In the genomic region with DNA sequence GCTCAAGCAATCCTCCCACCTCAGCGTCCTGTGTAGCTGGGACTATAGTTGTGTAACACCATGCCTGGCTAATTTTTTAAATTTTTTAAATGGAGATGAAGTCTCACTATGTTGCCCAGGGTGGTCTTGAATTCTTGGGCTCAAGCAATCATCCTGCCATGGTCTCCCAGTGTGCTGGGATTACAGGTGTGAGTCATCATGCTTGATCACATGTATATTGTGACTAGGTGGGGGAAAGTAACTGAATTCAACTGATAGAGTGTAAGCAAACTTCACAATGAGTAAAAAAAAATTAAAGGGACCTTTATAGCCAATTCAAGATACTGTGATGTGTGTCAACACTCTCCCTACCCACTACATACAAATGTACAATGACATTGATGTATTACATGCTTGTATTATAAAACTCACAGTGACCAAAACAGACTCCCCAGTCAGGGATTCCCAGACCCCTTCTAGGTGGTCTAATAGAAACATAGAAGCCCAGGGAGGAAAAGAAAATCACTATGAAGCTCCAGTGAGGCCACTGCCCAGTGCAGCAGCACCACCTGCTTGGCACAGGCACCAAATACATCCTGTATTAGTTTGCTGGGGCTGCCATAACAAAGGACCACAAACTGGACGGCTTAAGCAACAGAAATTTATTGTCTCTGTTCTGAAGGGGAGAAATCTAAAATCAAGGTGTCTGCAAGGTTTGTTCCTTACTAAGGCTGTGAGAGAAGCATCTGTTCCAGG, we compare ENCODE assay signal across 19 cellular contexts. TPM values are rescaled to one million over a fixed set of nuclear protein-coding genes. Genes with fewer than 3 reads are reported as not detected.
DNase-seq lines count a peak whose midpoint lies in the region; ATAC-seq, FAIRE-seq and TF ChIP-seq lines count a peak whose summit lies in the region.
"Had no signal": no experiment of that assay in that cellular context is flagged by ENCODE, and none has a peak within 500 bp of the region (broad histone marks: within the 10 kb centered on the region; RNA-seq: fewer than 3 reads in every experiment).

No MANE protein-coding gene starts in this region.

- no peaks in the 10 kb centered on the region for H3K4me1 ChIP-seq in CD4-positive, alpha-beta memory T cell (ENCODE audit: insufficient read depth, low read length)
- no peaks in the 10 kb centered on the region for H3K4me1 ChIP-seq in foreskin keratinocyte
- H3K4me1 ChIP-seq: esophagus muscularis mucosa, sigmoid colon, testis had no signal

- ATAC-seq in activated T-helper 17 cell treated with anti-CD3 and anti-CD28 coated beads, Interleukin-2, amount 50 U/mL, for 72 hours (replicated peaks) = peak; percentile 43
- peak; percentile 49 for ATAC-seq in foreskin keratinocyte
- ATAC-seq in GM19324 (IDR thresholded peaks at IDR 0.05; ENCODE audit: low FRiP score, unreplicated experiment) = no peak
- ATAC-seq: left lobe of liver, PC-3 had no signal

- intact Hi-C loops in CD4-positive, alpha-beta memory T cell (cut with micrococcal nuclease) = no loop called here

- H3K9me3 Mint-ChIP-seq in CD4-positive, alpha-beta memory T cell = no peaks in the 10 kb centered on the region
- no peaks in the 10 kb centered on the region for H3K9me3 Mint-ChIP-seq in activated T-helper 17 cell treated with anti-CD3 and anti-CD28 coated beads, Interleukin-2, amount 50 U/mL, for 72 hours
- H3K9me3 Mint-ChIP-seq: activated CD4-positive, alpha-beta T cell treated with anti-CD3 and anti-CD28 coated beads, Interleukin-2, amount 10 ng/mL, durations not matched to agents 24 days and 14 days; CD8-positive, alpha-beta memory T cell; nephron; T-helper 1 cell treated with Interleukin-12 subunit alpha and Interleukin-12 subunit beta and Interleukin-4 antibody, amounts not matched to agents 30 μg/mL and 1 μg/mL, for 36 hours had no signal

- CTCF ChIA-PET in CD4-positive, alpha-beta memory T cell (lab: Charles Lee; ENCODE audit: partially characterized antibody) = interaction anchor here (0.9 to 8.6 kb wide), 3 partner anchors 171 to 242 kb away, joined by 3 to 186 read pairs (median 4); partner anchors contain the start of gene INSL6

- TF ChIP-seq CTCF in GM13977 (IDR thresholded peaks at IDR 0.05; ENCODE audit: extremely low read depth, insufficient read depth, missing control alignments) = peak; percentile 26
- no peak for TF ChIP-seq CTCF in foreskin keratinocyte (conservative IDR thresholded peaks at IDR 0.05)

- in situ Hi-C loops in GM13977 (cut with MboI; ENCODE audit: low pct_unique_long_range_greater_than_20kb, low sequenced_read_pairs, unreplicated experiment) = loop anchor here (10.0 to 25.0 kb wide), 2 partner anchors 244 to 442 kb away; partner anchors contain the start of genes INSL6 and JAK2

- POLR2A ChIA-PET in CD4-positive, alpha-beta memory T cell (lab: Charles Lee; ENCODE audit: partially characterized antibody) = interaction anchor here (1.3 kb wide), 1 partner anchor 9 kb away, joined by 3 read pairs; the partner anchor contains the start of gene PLGRKT

- peak overlapping the region in 5 of 7 donors; percentile 8 to 78 (median 59) for H3K27ac Mint-ChIP-seq in CD4-positive, alpha-beta memory T cell
- H3K27ac Mint-ChIP-seq in activated T-helper 17 cell treated with anti-CD3 and anti-CD28 coated beads, Interleukin-2, amount 50 U/mL, for 72 hours = peak overlapping the region; percentile 47
- H3K27ac Mint-ChIP-seq: activated CD4-positive, alpha-beta T cell treated with anti-CD3 and anti-CD28 coated beads, Interleukin-2, amount 10 ng/mL, durations not matched to agents 24 days and 14 days; nephron; T-helper 1 cell treated with Interleukin-12 subunit alpha and Interleukin-12 subunit beta and Interleukin-4 antibody, amounts not matched to agents 30 μg/mL and 1 μg/mL, for 36 hours had no signal

- no peak for DNase-seq in CD4-positive, alpha-beta memory T cell
- no peak for DNase-seq in GM13977 (ENCODE audit: low spot score)
- DNase-seq in foreskin keratinocyte = no peak
- DNase-seq in frontal cortex (ENCODE audit: low spot score in 2 of 2) = no peak
- no peak for DNase-seq in activated effector memory CD4-positive, alpha-beta T cell treated with Interleukin-2 at 50 U/mL for 16 hours
- DNase-seq: activated CD4-positive, alpha-beta T cell treated with anti-CD3 and anti-CD28 coated beads, Interleukin-2, amount 10 ng/mL, durations not matched to agents 24 days and 14 days; CD8-positive, alpha-beta memory T cell; effector CD8-positive, alpha-beta T cell; NCI-H146; NCI-H69; PC-3; sigmoid colon; testis had no signal

- H3K4me3 ChIP-seq in CD4-positive, alpha-beta memory T cell (ENCODE audit: low read length in 2 of 2) = no peak overlapping the region
- H3K4me3 ChIP-seq: esophagus muscularis mucosa, sigmoid colon, testis had no signal

- H3K27ac ChIP-seq in CD4-positive, alpha-beta memory T cell (ENCODE audit: low read depth, low read length) = no peak overlapping the region
- no peak overlapping the region for H3K27ac ChIP-seq in foreskin keratinocyte
- H3K27ac ChIP-seq: esophagus muscularis mucosa, sigmoid colon, testis had no signal

- H3K27me3 ChIP-seq in CD4-positive, alpha-beta memory T cell (ENCODE audit: insufficient read depth, low read length) = no peaks in the 10 kb centered on the region
- no peaks in the 10 kb centered on the region for H3K27me3 ChIP-seq in foreskin keratinocyte
- H3K27me3 ChIP-seq: esophagus muscularis mucosa, sigmoid colon, testis had no signal

- H3K4me1 Mint-ChIP-seq in CD4-positive, alpha-beta memory T cell = peaks cover 3 to 5% (median 4%) of the 10 kb centered on the region in 4 donors
- peaks cover 10% of the 10 kb centered on the region for H3K4me1 Mint-ChIP-seq in activated T-helper 17 cell treated with anti-CD3 and anti-CD28 coated beads, Interleukin-2, amount 50 U/mL, for 72 hours
- H3K4me1 Mint-ChIP-seq: nephron had no signal

- peaks cover 20 to 33% of the 10 kb centered on the region in 2 donors for H3K36me3 Mint-ChIP-seq in CD4-positive, alpha-beta memory T cell
- peaks cover 36% of the 10 kb centered on the region for H3K36me3 Mint-ChIP-seq in activated T-helper 17 cell treated with anti-CD3 and anti-CD28 coated beads, Interleukin-2, amount 50 U/mL, for 72 hours (ENCODE audit: low read depth)

- no peak for FAIRE-seq in frontal cortex (lab: Jason Lieb, UNC)

- H3K27me3 Mint-ChIP-seq in CD4-positive, alpha-beta memory T cell = no peaks in the 10 kb centered on the region
- H3K27me3 Mint-ChIP-seq in activated T-helper 17 cell treated with anti-CD3 and anti-CD28 coated beads, Interleukin-2, amount 50 U/mL, for 72 hours = no peaks in the 10 kb centered on the region
- H3K27me3 Mint-ChIP-seq: activated CD4-positive, alpha-beta T cell treated with anti-CD3 and anti-CD28 coated beads, Interleukin-2, amount 10 ng/mL, durations not matched to agents 24 days and 14 days; CD8-positive, alpha-beta memory T cell had no signal

- no peaks in the 10 kb centered on the region for H3K36me3 ChIP-seq in CD4-positive, alpha-beta memory T cell (ENCODE audit: insufficient read depth, low read length)

- H3K9me3 ChIP-seq in CD4-positive, alpha-beta memory T cell (ENCODE audit: control insufficient read depth in 1 of 2, low read length in 2 of 2) = no peaks in the 10 kb centered on the region
- H3K9me3 ChIP-seq: esophagus muscularis mucosa, sigmoid colon, testis had no signal

- no peak overlapping the region for H3K4me3 Mint-ChIP-seq in CD4-positive, alpha-beta memory T cell
- H3K4me3 Mint-ChIP-seq in activated T-helper 17 cell treated with anti-CD3 and anti-CD28 coated beads, Interleukin-2, amount 50 U/mL, for 72 hours = no peak overlapping the region
- H3K4me3 Mint-ChIP-seq: activated CD4-positive, alpha-beta T cell treated with anti-CD3 and anti-CD28 coated beads, Interleukin-2, amount 10 ng/mL, durations not matched to agents 24 days and 14 days; CD8-positive, alpha-beta memory T cell; nephron; T-helper 1 cell treated with Interleukin-12 subunit alpha and Interleukin-12 subunit beta and Interleukin-4 antibody, amounts not matched to agents 30 μg/mL and 1 μg/mL, for 36 hours had no signal

RNA-seq across cellular contexts. Expression of gene PLGRKT, which starts 8.8 kb away (rescaled TPM):
- 10 to 100 TPM; 20.0 to 21.7 TPM for total RNA-seq in CD4-positive, alpha-beta memory T cell
- polyA plus RNA-seq in CD4-positive, alpha-beta memory T cell = 100 to 1,000 TPM in 1 of 2 donors, 10 to 100 TPM in 1; 44.3 to 101 TPM
- 10 to 100 TPM; 25.8 to 26.3 TPM for total RNA-seq in activated T-helper 17 cell treated with anti-CD3 and anti-CD28 coated beads, Interleukin-2, amount 50 U/mL, for 72 hours
- total RNA-seq in foreskin keratinocyte (49.3 and 55.6 TPM in 2 replicates), frontal cortex (23.2 TPM)
- 56.3 and 57.2 TPM in 2 replicates for polyA plus RNA-seq in foreskin keratinocyte

RNA-seq across cellular contexts. Expression of gene CD274, which starts 21.4 kb away (rescaled TPM):
- 10 to 100 TPM; 16.2 to 23.0 TPM for total RNA-seq in CD4-positive, alpha-beta memory T cell
- 10 to 100 TPM in 1 of 2 donors, 1 to 10 TPM in 1; 7.9 to 10.7 TPM for polyA plus RNA-seq in CD4-positive, alpha-beta memory T cell
- total RNA-seq in activated T-helper 17 cell treated with anti-CD3 and anti-CD28 coated beads, Interleukin-2, amount 50 U/mL, for 72 hours = 10 to 100 TPM; 35.2 to 42.2 TPM
- total RNA-seq in foreskin keratinocyte (26.1 and 27.6 TPM in 2 replicates), frontal cortex (under 0.01 TPM)
- polyA plus RNA-seq in foreskin keratinocyte = 11.5 and 12.1 TPM in 2 replicates

Comparison
In these comparisons a context has a peak if more than half of its experiments do, and no peak if none do; other contexts are left out.
1. RNA of gene CD274, which starts 21.4 kb away (total RNA-seq): 35.2 to 42.2 TPM in activated T-helper 17 cell treated with anti-CD3 and anti-CD28 coated beads, Interleukin-2, amount 50 U/mL, for 72 hours, 26.1 to 27.6 TPM in foreskin keratinocyte and 16.2 to 23.0 TPM in CD4-positive, alpha-beta memory T cell; under 0.01 TPM in frontal cortex (single experiment); every median in the first group is over 10 times any median in the second.